ENCODE assay signal across 1 cellular context in genomic region chr16:9072806-9073341, GRCh38.
TF ChIP-seq lines count a peak whose summit lies in the region.

No MANE protein-coding gene starts in this region.

TF ChIP-seq in GM23338, 12 proteins besides CTCF, POLR2A, EP300 and RAD21 (continued from another document):
- TF ChIP-seq REST (IDR thresholded peaks at IDR 0.05; ENCODE audit: unreplicated experiment): no peak
- TF ChIP-seq ETS1 (IDR thresholded peaks at IDR 0.05): no peak
- TF ChIP-seq EZH2 (IDR thresholded peaks at IDR 0.05; ENCODE audit: low read depth, unreplicated experiment): no peak
